ENCODE assay signal across 11 cellular contexts in the genomic region with DNA sequence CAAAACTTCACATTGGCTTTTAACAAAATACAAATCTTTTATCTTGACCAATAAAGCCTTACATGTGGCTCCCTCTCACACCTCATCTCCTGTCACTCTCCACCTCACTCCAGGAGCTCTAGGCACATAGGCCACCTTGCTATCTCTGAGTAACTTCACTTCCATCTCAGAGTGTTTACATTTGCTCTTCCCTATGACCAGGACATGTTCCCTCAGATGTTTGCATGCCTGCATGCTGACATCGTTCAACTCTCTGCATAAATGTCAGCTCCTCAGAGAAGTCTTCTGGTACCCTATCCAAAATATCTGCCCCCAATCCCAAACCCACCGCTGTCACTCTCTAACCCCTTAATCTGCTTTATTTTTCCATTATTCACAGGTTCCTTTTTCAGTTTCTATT.
DNase-seq lines count a peak whose midpoint lies in the region; ATAC-seq, FAIRE-seq and TF ChIP-seq lines count a peak whose summit lies in the region.
"Had no signal": no experiment of that assay in that cellular context is flagged by ENCODE, and none has a peak within 500 bp of the region (broad histone marks: within the 10 kb centered on the region; RNA-seq: fewer than 3 reads in every experiment).

No MANE protein-coding gene starts in this region.

- no peak for ATAC-seq in activated naive CD8-positive, alpha-beta T cell treated with anti-CD3 and anti-CD28 coated beads, Interleukin-2, amount 50 U/mL, for 24 hours

- H3K27me3 ChIP-seq in ACC112 (ENCODE audit: insufficient read depth, low read length) (no peaks in the 10 kb centered on the region), keratinocyte (ENCODE audit: control insufficient read depth, extremely low read depth, insufficient read depth, low read length) (no peaks in the 10 kb centered on the region)
- H3K27me3 ChIP-seq: Peyer's patch had no signal

- no peak overlapping the region for H2AFZ ChIP-seq in ACC112 (ENCODE audit: low read length, unreplicated experiment)
- no peak overlapping the region for H2AFZ ChIP-seq in keratinocyte (ENCODE audit: control insufficient read depth, low read length)

- H3K4me3 Mint-ChIP-seq in activated naive CD8-positive, alpha-beta T cell treated with anti-CD3 and anti-CD28 coated beads, Interleukin-2, amount 50 U/mL, for 24 hours: no peak overlapping the region
- H3K4me3 Mint-ChIP-seq: immature natural killer cell had no signal

- H3K9me1 ChIP-seq in keratinocyte (ENCODE audit: control insufficient read depth, extremely low read depth, insufficient read depth, low read length): no peaks in the 10 kb centered on the region

- H3K9me3 Mint-ChIP-seq in activated naive CD8-positive, alpha-beta T cell treated with anti-CD3 and anti-CD28 coated beads, Interleukin-2, amount 50 U/mL, for 24 hours: peaks cover 11% of the 10 kb centered on the region
- H3K9me3 Mint-ChIP-seq: immature natural killer cell had no signal

- DNase-seq in ELR (ENCODE audit: low read depth) (peak; percentile 45), keratinocyte (ENCODE audit: low read depth, low spot score) (no peak), Kasumi-1 (lab: John Stamatoyannopoulos, UW) (no peak), KBM-7 (no peak)
- DNase-seq in activated naive CD8-positive, alpha-beta T cell treated with anti-CD3 and anti-CD28 coated beads, Interleukin-2, amount 50 U/mL, for 24 hours: no peak
- no peak for DNase-seq in stimulated activated CD4-positive, alpha-beta T cell treated with anti-CD3 and anti-CD28 coated beads, Interleukin-4, amount 100 ng/mL, for 4 hours
- DNase-seq in activated CD4-positive, CD25-positive, alpha-beta regulatory T cell treated with anti-CD3 and anti-CD28 coated beads, Interleukin-2, amount 50 U/mL, for 72 hours: no peak
- DNase-seq: immature natural killer cell, NCI-H345 had no signal

- H3K4me3 ChIP-seq in ACC112 (ENCODE audit: low read depth, low read length) (peak overlapping the region; percentile 2; the same call in 1 of the 2 replicates), keratinocyte (ENCODE audit: control insufficient read depth in 2 of 3, extremely low read depth in 1 of 3, insufficient read depth in 2 of 3, low read depth in 1 of 3, low read length in 3 of 3) (no peak overlapping the region)
- H3K4me3 ChIP-seq: Peyer's patch had no signal

- FAIRE-seq in keratinocyte (lab: Jason Lieb, UNC): peak; percentile 61

- H3K27ac ChIP-seq in ACC112 (ENCODE audit: low read depth, low read length): peak overlapping the region; percentile 81
- H3K27ac ChIP-seq in keratinocyte (ENCODE audit: control insufficient read depth, insufficient read depth, low read length): peak overlapping the region; percentile 64
- H3K27ac ChIP-seq: Peyer's patch had no signal

- H3K36me3 ChIP-seq in ACC112 (ENCODE audit: insufficient read depth, low read length) (no peaks in the 10 kb centered on the region), keratinocyte (ENCODE audit: control insufficient read depth in 2 of 2, extremely low read depth in 1 of 2, insufficient read depth in 2 of 2, low read length in 2 of 2) (no peaks in the 10 kb centered on the region)
- H3K36me3 ChIP-seq: Peyer's patch had no signal

- peak overlapping the region; percentile 11 for H3K4me2 ChIP-seq in keratinocyte (ENCODE audit: control insufficient read depth, extremely low read depth, insufficient read depth, low read depth, low read length)

- H3K36me3 Mint-ChIP-seq in activated naive CD8-positive, alpha-beta T cell treated with anti-CD3 and anti-CD28 coated beads, Interleukin-2, amount 50 U/mL, for 24 hours (ENCODE audit: low read depth): peaks cover 11% of the 10 kb centered on the region

- H4K20me1 ChIP-seq in keratinocyte (ENCODE audit: control insufficient read depth, extremely low read depth, insufficient read depth, low read length): no peaks in the 10 kb centered on the region

- H3K4me1 Mint-ChIP-seq in activated naive CD8-positive, alpha-beta T cell treated with anti-CD3 and anti-CD28 coated beads, Interleukin-2, amount 50 U/mL, for 24 hours: peaks cover 78% of the 10 kb centered on the region

- H3K79me2 ChIP-seq in ACC112 (ENCODE audit: control insufficient read depth, insufficient read depth, low read length, unreplicated experiment): no peaks in the 10 kb centered on the region
- no peaks in the 10 kb centered on the region for H3K79me2 ChIP-seq in keratinocyte (ENCODE audit: control insufficient read depth, insufficient read depth, low read length)

- H3K27me3 Mint-ChIP-seq in activated naive CD8-positive, alpha-beta T cell treated with anti-CD3 and anti-CD28 coated beads, Interleukin-2, amount 50 U/mL, for 24 hours: no peaks in the 10 kb centered on the region

- dilution Hi-C loops in keratinocyte (cut with MboI; ENCODE audit: extremely low pct_ligation_motif_present, low sequenced_read_pairs): no loop called here

- H3K9me3 ChIP-seq in keratinocyte (ENCODE audit: control insufficient read depth, low read depth, low read length): no peaks in the 10 kb centered on the region
- H3K9me3 ChIP-seq: Peyer's patch had no signal

- in situ Hi-C loops in KBM-7 (cut with MboI; ENCODE audit: low pct_unique_long_range_greater_than_20kb, low sequenced_read_pairs): no loop called here

- peak overlapping the region; percentile 23 for H3K9ac ChIP-seq in keratinocyte (ENCODE audit: control insufficient read depth, extremely low read depth, insufficient read depth, low read length)

- peaks cover 28% of the 10 kb centered on the region for H3K4me1 ChIP-seq in ACC112 (ENCODE audit: control insufficient read depth, insufficient read depth, low read length, unreplicated experiment)
- peaks cover 37% of the 10 kb centered on the region for H3K4me1 ChIP-seq in keratinocyte (ENCODE audit: control insufficient read depth, extremely low read depth, insufficient read depth, low read length)

- H3K27ac Mint-ChIP-seq in activated naive CD8-positive, alpha-beta T cell treated with anti-CD3 and anti-CD28 coated beads, Interleukin-2, amount 50 U/mL, for 24 hours: peak overlapping the region; percentile 33

- no peak for TF ChIP-seq CTCF in keratinocyte (optimal IDR thresholded peaks at IDR 0.05 in 1 of 3, IDR thresholded peaks at IDR 0.05 in 1 of 3, conservative IDR thresholded peaks at IDR 0.05 in 1 of 3; ENCODE audit: extremely low read depth in 1 of 3, insufficient read depth in 2 of 3, low read length in 3 of 3)
